ENCODE assay signal across 12 cellular contexts in the genomic region with DNA sequence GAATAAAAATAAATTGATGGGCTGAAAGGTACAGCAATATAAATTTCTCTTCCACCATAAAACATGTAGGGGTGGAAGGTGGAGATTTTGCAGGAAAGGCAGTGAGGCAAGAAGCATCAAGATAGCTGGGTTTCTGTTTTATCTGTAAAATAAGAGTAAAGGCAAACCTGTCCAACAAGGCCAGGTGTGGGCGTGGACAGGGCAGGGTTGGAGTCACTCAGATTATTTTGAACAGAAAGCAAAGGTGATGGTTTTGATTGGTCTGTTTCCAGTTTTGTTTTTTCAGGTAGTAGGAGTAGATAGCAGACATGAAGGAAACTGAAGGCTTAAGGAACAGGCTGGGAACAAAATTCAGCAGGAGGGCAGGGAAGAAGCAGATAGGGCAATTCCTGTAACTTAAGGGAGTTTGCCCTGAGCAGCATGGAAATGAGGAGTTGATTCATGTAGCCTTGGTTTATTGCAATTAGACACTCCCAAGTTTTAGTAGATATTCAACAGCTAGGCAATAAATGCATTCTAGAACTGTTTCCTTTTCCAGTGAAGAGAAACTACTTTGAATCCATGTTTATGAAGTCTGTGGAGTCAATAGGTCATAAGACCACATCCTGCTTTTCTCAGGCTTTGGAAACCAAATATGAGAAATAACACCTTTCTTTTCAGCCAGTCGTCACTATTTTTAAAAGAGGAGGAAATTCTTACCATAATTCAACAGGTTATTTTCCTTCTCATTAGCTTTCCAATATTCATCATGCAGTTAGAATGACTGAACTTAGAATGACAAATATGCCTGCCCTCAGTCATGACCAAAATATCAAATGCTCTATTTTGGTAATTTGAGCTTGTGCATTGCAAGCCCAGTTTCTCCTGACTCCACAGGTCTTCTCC. TPM values are rescaled to one million over a fixed set of nuclear protein-coding genes. Genes with fewer than 3 reads are reported as not detected.
A peak's percentile ranks its signal among the peaks of the same experiment; 100 is the strongest.
DNase-seq lines count a peak whose midpoint lies in the region; ATAC-seq, FAIRE-seq and TF ChIP-seq lines count a peak whose summit lies in the region.
"Had no signal": no experiment of that assay in that cellular context is flagged by ENCODE, and none has a peak within 500 bp of the region (broad histone marks: within the 10 kb centered on the region; RNA-seq: fewer than 3 reads in every experiment).

No MANE protein-coding gene starts in this region.

- H3K27ac ChIP-seq in BLaER1, result no peak overlapping the region
- H3K27ac ChIP-seq in mucosa of rectum (ENCODE audit: low read depth in 2 of 2, low read length in 2 of 2), result peak overlapping the region; percentile 80 to 84

- H3K27me3 ChIP-seq in BLaER1 (no peaks in the 10 kb centered on the region), bronchial epithelial cell (ENCODE audit: control insufficient read depth, insufficient read depth, low read length) (no peaks in the 10 kb centered on the region), mucosa of rectum (ENCODE audit: control insufficient read depth in 2 of 2, insufficient read depth in 2 of 2, low read length in 2 of 2) (no peaks in the 10 kb centered on the region)

- H3K4me3 ChIP-seq in BLaER1 (no peak overlapping the region), bronchial epithelial cell (ENCODE audit: low read depth, low read length) (no peak overlapping the region), mucosa of rectum (ENCODE audit: low read length in 2 of 2) (peak overlapping the region; percentile 27 to 41)

- ATAC-seq in HG03432 (IDR thresholded peaks at IDR 0.05; ENCODE audit: unreplicated experiment) (no peak), HG02852 (IDR thresholded peaks at IDR 0.05; ENCODE audit: unreplicated experiment) (no peak)

- H3K9me3 ChIP-seq in BLaER1, result no peaks in the 10 kb centered on the region
- H3K9me3 ChIP-seq in mucosa of rectum (ENCODE audit: control insufficient read depth in 2 of 2, low read length in 2 of 2), result no peaks in the 10 kb centered on the region

- no peaks in the 10 kb centered on the region for H3K36me3 ChIP-seq in BLaER1
- no peaks in the 10 kb centered on the region for H3K36me3 ChIP-seq in bronchial epithelial cell (ENCODE audit: control insufficient read depth, insufficient read depth, low read length)
- no peaks in the 10 kb centered on the region for H3K36me3 ChIP-seq in mucosa of rectum (ENCODE audit: control insufficient read depth in 2 of 2, insufficient read depth in 2 of 2, low read length in 2 of 2)

- no peak for TF ChIP-seq CTCF in bronchial epithelial cell (IDR thresholded peaks at IDR 0.05; ENCODE audit: insufficient read depth, low read length, severe bottlenecking)

- peak overlapping the region; percentile 20; the same call in 1 of the 2 replicates for H3K4me2 ChIP-seq in BLaER1

- H3K9ac ChIP-seq in BLaER1 (no peak overlapping the region), mucosa of rectum (ENCODE audit: low read depth in 1 of 2, low read length in 2 of 2) (no peak overlapping the region)

- DNase-seq in H4 (ENCODE audit: low spot score), result peak; percentile 47
- DNase-seq in bronchial epithelial cell (ENCODE audit: low read depth), result peak; percentile 39
- DNase-seq in NCI-H1092 treated with DMSO at 0.1 percent for 48 hours (lab: John Stamatoyannopoulos, UW), result no peak
- no peak for DNase-seq in DMS153 (lab: John Stamatoyannopoulos, UW)
- DNase-seq: activated T-cell treated with anti-CD3 and anti-CD28 coated beads for 4 hours, endodermal cell, NCI-H446 treated with DMSO at 0.1 percent for 48 hours had no signal

- no peaks in the 10 kb centered on the region for H4K20me1 ChIP-seq in BLaER1

- H3K4me1 ChIP-seq in BLaER1 (peaks cover 13% of the 10 kb centered on the region; the same call in 1 of the 2 replicates), mucosa of rectum (ENCODE audit: control insufficient read depth in 2 of 2, insufficient read depth in 2 of 2, low read length in 2 of 2) (peaks cover 22 to 29% of the 10 kb centered on the region in 2 donors)

- FAIRE-seq in bronchial epithelial cell (lab: Jason Lieb, UNC), result no peak
- FAIRE-seq: keratinocyte had no signal

RNA-seq across cellular contexts. Expression of gene CD55, which starts 38.7 kb away (rescaled TPM):
- total RNA-seq in H4 (2014; rRNA removed; shearing (Covaris generic)), result 29.0 and 43.5 TPM in 2 replicates
- 63.4 and 85.3 TPM in 2 replicates for total RNA-seq in bronchial epithelial cell

Comparison
In these comparisons a context has a peak if more than half of its experiments do, and no peak if none do; other contexts are left out.
1. H3K4me3 ChIP-seq: peak in mucosa of rectum (2 of 2); none in BLaER1 (single experiment) and bronchial epithelial cell (single experiment).
2. DNase-seq: peak in H4 (single experiment) and bronchial epithelial cell (single experiment); none in NCI-H1092 treated with DMSO at 0.1 percent for 48 hours (single experiment) and DMS153 (single experiment).